ENCODE assay signal across 19 cellular contexts in genomic region chr10:3042589-3042988, GRCh38.
"Had no signal": no experiment of that assay in that cellular context is flagged by ENCODE, and none has a peak within 500 bp of the region (broad histone marks: within the 10 kb centered on the region; RNA-seq: fewer than 3 reads in every experiment).

No MANE protein-coding gene starts in this region.

- H3K36me3 ChIP-seq: adrenal gland, esophagus muscularis mucosa, gastrocnemius medialis, left lung, neural progenitor cell, prostate gland, tibial artery had no signal

- H3K9ac ChIP-seq: neural progenitor cell had no signal

- H3K4me2 ChIP-seq: neural progenitor cell had no signal

- ATAC-seq: activated T-cell treated with anti-CD3 and anti-CD28 coated beads, Interleukin-2, amount 50 U/mL, for 4 hours; gastrocnemius medialis; left lung; naive thymus-derived CD8-positive, alpha-beta T cell; stimulated activated naive CD8-positive, alpha-beta T cell treated with anti-CD3 and anti-CD28 coated beads, Interleukin-15, amount 100 ng/mL, for 72 hours had no signal

- H3K4me1 ChIP-seq: gastrocnemius medialis, prostate gland had no signal

- DNase-seq: activated CD4-positive, alpha-beta T cell treated with anti-CD3 and anti-CD28 coated beads for 1 hour; activated CD4-positive, alpha-beta T cell treated with anti-CD3 and anti-CD28 coated beads, Interleukin-2, amount 50 U/mL, for 4 hours; activated CD8-positive, alpha-beta memory T cell treated with anti-CD3 and anti-CD28 coated beads, Interleukin-2, amount 50 U/mL, for 48 hours; activated naive CD4-positive, alpha-beta T cell; activated T-cell treated with anti-CD3 and anti-CD28 coated beads, Interleukin-2, amount 50 U/mL, for 4 hours; adrenal gland; dorsolateral prefrontal cortex; gastrocnemius medialis; hippocampal formation; kidney glomerular epithelial cell; left lung; naive thymus-derived CD8-positive, alpha-beta T cell; stimulated activated CD4-positive, alpha-beta T cell treated with anti-CD3 and anti-CD28 coated beads, Interleukin-12 subunit alpha, Interleukin-12 subunit beta, amount 100 ng/mL, for 4 hours; stimulated activated naive CD8-positive, alpha-beta T cell treated with anti-CD3 and anti-CD28 coated beads, Interleukin-15, amount 100 ng/mL, for 72 hours; tibial artery had no signal

- H3K4me3 ChIP-seq: adrenal gland, dorsolateral prefrontal cortex, esophagus muscularis mucosa, gastrocnemius medialis, left lung, lung, neural progenitor cell, prostate gland, tibial artery had no signal

- H3K27me3 ChIP-seq: adrenal gland, esophagus muscularis mucosa, gastrocnemius medialis, left lung, neural progenitor cell, tibial artery had no signal

- H3K9me3 ChIP-seq: adrenal gland, esophagus muscularis mucosa, gastrocnemius medialis, left lung, prostate gland, tibial artery had no signal

- H2AFZ ChIP-seq: neural progenitor cell had no signal

- H3K27ac ChIP-seq: adrenal gland, gastrocnemius medialis, left lung, neural progenitor cell, prostate gland had no signal
